Comparison of ENCODE assay signal across 9 cellular contexts in the genomic region with DNA sequence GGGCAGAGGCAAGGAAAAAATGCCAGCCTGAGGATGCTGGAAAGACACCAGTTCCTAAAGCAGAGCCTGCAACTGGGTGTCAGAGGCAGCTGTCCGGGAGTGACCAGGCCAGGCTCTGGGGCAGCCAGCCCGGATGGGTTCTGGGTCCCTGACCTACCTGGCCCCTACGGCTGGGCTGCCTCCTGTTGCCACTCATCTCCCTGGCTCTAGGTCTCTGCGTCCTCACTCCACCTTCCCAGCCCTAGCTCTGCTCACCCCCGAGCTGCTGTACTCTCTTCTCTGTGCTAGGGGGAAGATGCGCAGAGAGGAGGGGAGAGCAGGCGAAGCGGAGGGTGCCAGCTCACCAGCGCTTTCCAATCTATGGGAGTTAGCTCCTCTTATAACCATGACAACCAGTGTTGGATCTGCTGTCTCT. TPM values are rescaled to one million over a fixed set of nuclear protein-coding genes. Genes with fewer than 3 reads are reported as not detected.
DNase-seq lines count a peak whose midpoint lies in the region; TF ChIP-seq lines count a peak whose summit lies in the region.
"Had no signal": no experiment of that assay in that cellular context is flagged by ENCODE, and none has a peak within 500 bp of the region (broad histone marks: within the 10 kb centered on the region; RNA-seq: fewer than 3 reads in every experiment).

No MANE protein-coding gene starts in this region.

- peaks cover 43% of the 10 kb centered on the region for H3K4me1 ChIP-seq in thymus (ENCODE audit: control insufficient read depth, insufficient read depth, low read length)
- H3K4me1 ChIP-seq in adrenal gland (replicated peaks in 1 of 2): peaks cover 9 to 52% of the 10 kb centered on the region in 2 donors

- H3K9me3 Mint-ChIP-seq in activated naive CD4-positive, alpha-beta T cell treated with anti-CD3 and anti-CD28 coated beads for 36 hours: no peaks in the 10 kb centered on the region

- H3K27ac ChIP-seq in thymus (ENCODE audit: low read depth) (peak overlapping the region; percentile 33), adrenal gland (peak overlapping the region in 2 of 5 donors; percentile 15 to 63)
- H3K27ac ChIP-seq: pancreas had no signal

- TF ChIP-seq CTCF in adrenal gland (IDR thresholded peaks at IDR 0.05): no peak

- peaks cover 43% of the 10 kb centered on the region for H3K36me3 Mint-ChIP-seq in activated naive CD4-positive, alpha-beta T cell treated with anti-CD3 and anti-CD28 coated beads for 36 hours (ENCODE audit: low read depth)

- intact Hi-C loops in activated naive CD4-positive, alpha-beta T cell treated with anti-CD3 and anti-CD28 coated beads for 36 hours (cut with micrococcal nuclease): loop anchor here (1.0 kb wide), 1 partner anchor 8 kb away; no protein-coding TSS in a partner anchor
- intact Hi-C loops in adrenal gland (cut with DNase I): no loop called here

- no peak overlapping the region for H3K4me3 Mint-ChIP-seq in activated naive CD4-positive, alpha-beta T cell treated with anti-CD3 and anti-CD28 coated beads for 36 hours

- no peak for TF ChIP-seq POLR2A in adrenal gland (IDR thresholded peaks at IDR 0.05)

- peak overlapping the region; percentile 96 for H3K27ac Mint-ChIP-seq in activated naive CD4-positive, alpha-beta T cell treated with anti-CD3 and anti-CD28 coated beads for 36 hours

- WGBS in thymus: 97% methylated on average over 9 of the region's 9 CpGs
- WGBS in adrenal gland, 4 donors: 69 to 80% (median 72%) methylated on average over 8 to 9 of the region's 9 CpGs

- H3K27me3 Mint-ChIP-seq in activated naive CD4-positive, alpha-beta T cell treated with anti-CD3 and anti-CD28 coated beads for 36 hours (ENCODE audit: low read depth): no peaks in the 10 kb centered on the region

- H3K36me3 ChIP-seq in thymus (ENCODE audit: control insufficient read depth, insufficient read depth) (peaks cover 84% of the 10 kb centered on the region), adrenal gland (replicated peaks in 1 of 2) (peaks cover 0 to 23% of the 10 kb centered on the region in 2 donors)

- H3K27me3 ChIP-seq in thymus (ENCODE audit: control insufficient read depth, insufficient read depth) (no peaks in the 10 kb centered on the region), adrenal gland (no peaks in the 10 kb centered on the region)
- H3K27me3 ChIP-seq: pancreas had no signal

- no peak for DNase-seq in activated naive CD4-positive, alpha-beta T cell treated with anti-CD3 and anti-CD28 coated beads for 36 hours
- no peak for DNase-seq in activated naive CD4-positive, alpha-beta T cell treated with Interleukin-2 at 50 U/mL for 16 hours
- DNase-seq in anterior cingulate cortex (lab: John Stamatoyannopoulos, UW) (peak in 43 of 58 donors; percentile 27 to 79 (median 58)), middle frontal gyrus (ENCODE audit: extremely low spot score, low spot score) (peak; percentile 58), adrenal gland (no peak), SHP77 treated with DMSO at 0.1 percent for 48 hours (lab: John Stamatoyannopoulos, UW) (no peak), AG08396 (ENCODE audit: low spot score) (no peak)
- DNase-seq: pancreas had no signal

- H3K9me3 ChIP-seq in thymus (ENCODE audit: control insufficient read depth) (no peaks in the 10 kb centered on the region), adrenal gland (replicated peaks in 1 of 3) (no peaks in the 10 kb centered on the region)
- H3K9me3 ChIP-seq: pancreas had no signal

- peaks cover 79% of the 10 kb centered on the region for H3K4me1 Mint-ChIP-seq in activated naive CD4-positive, alpha-beta T cell treated with anti-CD3 and anti-CD28 coated beads for 36 hours (ENCODE audit: low read depth)

- CTCF ChIA-PET in activated naive CD4-positive, alpha-beta T cell treated with anti-CD3 and anti-CD28 coated beads for 36 hours (lab: Charles Lee): interaction anchor here (4.5 kb wide), 1 partner anchor 31 kb away, joined by 21 read pairs; no protein-coding TSS in a partner anchor

- H3K4me3 ChIP-seq in thymus (ENCODE audit: low read length) (no peak overlapping the region), adrenal gland (no peak overlapping the region)
- H3K4me3 ChIP-seq: pancreas had no signal

RNA-seq across cellular contexts. Expression of gene ARHGEF2, which starts 9.0 kb away (rescaled TPM):
- total RNA-seq in activated naive CD4-positive, alpha-beta T cell treated with anti-CD3 and anti-CD28 coated beads for 36 hours: 100 to 1,000 TPM; 154 to 159 TPM
- polyA plus RNA-seq in thymus: 58.5 TPM
- total RNA-seq in adrenal gland: 10 to 100 TPM; 22.3 to 41.3 (median 33.4) TPM
- polyA plus RNA-seq in adrenal gland: 10 to 100 TPM; 13.6 to 27.8 (median 19.9) TPM

RNA-seq across cellular contexts. Expression of gene RXFP4, which starts 27.9 kb away (rescaled TPM):
- total RNA-seq in activated naive CD4-positive, alpha-beta T cell treated with anti-CD3 and anti-CD28 coated beads for 36 hours: under 1 TPM in 1 of 2 experiments, not detected in 1; 0.29 TPM
- polyA plus RNA-seq in thymus (0.18 TPM), adrenal gland (not detected)
- total RNA-seq in adrenal gland: not detected

RNA-seq across cellular contexts. Expression of gene KHDC4, which starts 35.2 kb away (rescaled TPM):
- total RNA-seq in activated naive CD4-positive, alpha-beta T cell treated with anti-CD3 and anti-CD28 coated beads for 36 hours: 10 to 100 TPM; 82.3 to 87.2 TPM
- 45.8 TPM for polyA plus RNA-seq in thymus
- 10 to 100 TPM; 16.8 to 48.5 (median 37.8) TPM for total RNA-seq in adrenal gland
- polyA plus RNA-seq in adrenal gland: 10 to 100 TPM; 33.2 to 46.4 (median 37.0) TPM

RNA-seq across cellular contexts. Expression of gene SSR2, which starts 51.4 kb away (rescaled TPM):
- total RNA-seq in activated naive CD4-positive, alpha-beta T cell treated with anti-CD3 and anti-CD28 coated beads for 36 hours: 100 to 1,000 TPM; 141 to 142 TPM
- polyA plus RNA-seq in thymus (251 TPM), adrenal gland (100 to 1,000 TPM; 164 to 724 (median 287) TPM)
- 100 to 1,000 TPM; 171 to 722 (median 354) TPM for total RNA-seq in adrenal gland

RNA-seq across cellular contexts. Expression of gene RIT1, which starts 58.2 kb away (rescaled TPM):
- 10 to 100 TPM; 17.1 to 21.3 TPM for total RNA-seq in activated naive CD4-positive, alpha-beta T cell treated with anti-CD3 and anti-CD28 coated beads for 36 hours
- polyA plus RNA-seq in thymus (17.2 TPM), adrenal gland (10 to 100 TPM; 10.3 to 18.2 (median 16.2) TPM)
- total RNA-seq in adrenal gland: 10 to 100 TPM; 19.4 to 39.5 (median 31.2) TPM

Comparison
In these comparisons a context has a peak if more than half of its experiments do, and no peak if none do; other contexts are left out.
1. DNase-seq: peak in anterior cingulate cortex (43 of 58) and middle frontal gyrus (single experiment); none in activated naive CD4-positive, alpha-beta T cell treated with anti-CD3 and anti-CD28 coated beads for 36 hours (single experiment), activated naive CD4-positive, alpha-beta T cell treated with Interleukin-2 at 50 U/mL for 16 hours (single experiment), adrenal gland (0 of 7), SHP77 treated with DMSO at 0.1 percent for 48 hours (single experiment) and AG08396 (single experiment).